In the genomic region with DNA sequence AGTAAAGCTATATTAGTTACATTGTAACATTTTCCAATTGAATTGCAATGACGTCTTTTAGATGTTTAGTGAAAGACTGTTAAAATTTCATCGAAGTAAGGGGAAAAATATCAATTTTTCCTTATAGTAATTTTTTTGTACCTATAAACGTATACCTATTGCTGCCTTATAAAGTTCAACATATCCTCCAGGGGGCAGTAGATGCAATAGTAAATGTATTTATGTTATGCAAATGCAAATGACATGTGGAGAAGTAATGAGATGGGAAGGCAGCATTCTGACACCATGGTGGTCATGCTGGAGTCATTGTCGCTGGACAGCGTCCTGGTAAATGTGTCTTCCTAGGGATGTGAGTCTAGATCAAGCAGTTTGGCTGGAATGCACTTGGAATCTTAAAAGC, we compare ENCODE assay signal across 8 cellular contexts. TPM values are rescaled to one million over a fixed set of nuclear protein-coding genes. Genes with fewer than 3 reads are reported as not detected.
DNase-seq lines count a peak whose midpoint lies in the region; ATAC-seq, FAIRE-seq and TF ChIP-seq lines count a peak whose summit lies in the region.

No MANE protein-coding gene starts in this region.

- POLR2A ChIA-PET in activated CD8-positive, alpha-beta T cell treated with anti-CD3 and anti-CD28 coated beads for 36 hours (lab: Charles Lee): no interaction called here

- H3K9me3 ChIP-seq in keratinocyte (ENCODE audit: control insufficient read depth, low read depth, low read length): no peaks in the 10 kb centered on the region
- peaks cover 0 to 1% (median under 1%) of the 10 kb centered on the region in 4 donors for H3K9me3 ChIP-seq in sigmoid colon

- H3K27ac ChIP-seq in keratinocyte (ENCODE audit: control insufficient read depth, insufficient read depth, low read length) (no peak overlapping the region), sigmoid colon (no peak overlapping the region)

- H3K27me3 ChIP-seq in keratinocyte (ENCODE audit: control insufficient read depth, extremely low read depth, insufficient read depth, low read length) (no peaks in the 10 kb centered on the region), sigmoid colon (no peaks in the 10 kb centered on the region)

- no peak overlapping the region for H2AFZ ChIP-seq in keratinocyte (ENCODE audit: control insufficient read depth, low read length)

- H3K4me3 ChIP-seq in keratinocyte (ENCODE audit: control insufficient read depth in 2 of 3, extremely low read depth in 1 of 3, insufficient read depth in 2 of 3, low read depth in 1 of 3, low read length in 3 of 3) (no peak overlapping the region), sigmoid colon (no peak overlapping the region)

- 26 to 36% methylated on average over 5 of the region's 5 CpGs for WGBS in sigmoid colon, 2 donors

- peaks cover under 1% of the 10 kb centered on the region for H3K9me3 Mint-ChIP-seq in activated CD8-positive, alpha-beta T cell treated with anti-CD3 and anti-CD28 coated beads for 36 hours

- H4K20me1 ChIP-seq in keratinocyte (ENCODE audit: control insufficient read depth, extremely low read depth, insufficient read depth, low read length): no peaks in the 10 kb centered on the region

- peak; percentile 83 for DNase-seq in DMS53 (lab: John Stamatoyannopoulos, UW)
- DNase-seq in NCI-H2081 treated with DMSO at 0.1 percent for 48 hours (lab: John Stamatoyannopoulos, UW): peak; percentile 40
- DNase-seq in activated CD8-positive, alpha-beta T cell treated with anti-CD3 and anti-CD28 coated beads for 36 hours: peak; percentile 6
- DNase-seq in keratinocyte (ENCODE audit: low read depth, low spot score): peak; percentile 13
- no peak for DNase-seq in sigmoid colon

- H3K79me2 ChIP-seq in keratinocyte (ENCODE audit: control insufficient read depth, insufficient read depth, low read length): no peaks in the 10 kb centered on the region

- ATAC-seq in GM21786 (IDR thresholded peaks at IDR 0.05; ENCODE audit: unreplicated experiment): peak; percentile 82
- ATAC-seq in activated CD8-positive, alpha-beta T cell treated with anti-CD3 and anti-CD28 coated beads for 36 hours: peak; percentile 53
- no peak for ATAC-seq in GM19467 (IDR thresholded peaks at IDR 0.05; ENCODE audit: unreplicated experiment)
- no peak for ATAC-seq in HG03108 (IDR thresholded peaks at IDR 0.05; ENCODE audit: unreplicated experiment)

- no peak overlapping the region for H3K27ac Mint-ChIP-seq in activated CD8-positive, alpha-beta T cell treated with anti-CD3 and anti-CD28 coated beads for 36 hours

- peak; percentile 65 for FAIRE-seq in keratinocyte (lab: Jason Lieb, UNC)

- H3K36me3 ChIP-seq in keratinocyte (ENCODE audit: control insufficient read depth in 2 of 2, extremely low read depth in 1 of 2, insufficient read depth in 2 of 2, low read length in 2 of 2): no peaks in the 10 kb centered on the region
- no peaks in the 10 kb centered on the region for H3K36me3 ChIP-seq in sigmoid colon

- H3K4me1 ChIP-seq in keratinocyte (ENCODE audit: control insufficient read depth, extremely low read depth, insufficient read depth, low read length) (no peaks in the 10 kb centered on the region), sigmoid colon (no peaks in the 10 kb centered on the region)

- no peak for TF ChIP-seq EP300 in sigmoid colon (IDR thresholded peaks at IDR 0.05)

- H3K36me3 Mint-ChIP-seq in activated CD8-positive, alpha-beta T cell treated with anti-CD3 and anti-CD28 coated beads for 36 hours (ENCODE audit: low read depth): no peaks in the 10 kb centered on the region

- dilution Hi-C loops in keratinocyte (cut with MboI; ENCODE audit: extremely low pct_ligation_motif_present, low sequenced_read_pairs): no loop called here

- TF ChIP-seq CTCF in activated CD8-positive, alpha-beta T cell treated with anti-CD3 and anti-CD28 coated beads for 36 hours (IDR thresholded peaks at IDR 0.05): peak; percentile 64
- peak; percentile 28 to 48 (median 36) for TF ChIP-seq CTCF in keratinocyte (optimal IDR thresholded peaks at IDR 0.05 in 1 of 3, IDR thresholded peaks at IDR 0.05 in 1 of 3, conservative IDR thresholded peaks at IDR 0.05 in 1 of 3; ENCODE audit: extremely low read depth in 1 of 3, insufficient read depth in 2 of 3, low read length in 3 of 3)
- peak in 1 of 4 experiments; percentile 17 for TF ChIP-seq CTCF in sigmoid colon (IDR thresholded peaks at IDR 0.05)

- no peaks in the 10 kb centered on the region for H3K4me1 Mint-ChIP-seq in activated CD8-positive, alpha-beta T cell treated with anti-CD3 and anti-CD28 coated beads for 36 hours (ENCODE audit: low read depth)

- no peak for TF ChIP-seq POLR2A in sigmoid colon (IDR thresholded peaks at IDR 0.05)

- peaks cover 11% of the 10 kb centered on the region for H3K27me3 Mint-ChIP-seq in activated CD8-positive, alpha-beta T cell treated with anti-CD3 and anti-CD28 coated beads for 36 hours

- H3K4me2 ChIP-seq in keratinocyte (ENCODE audit: control insufficient read depth, extremely low read depth, insufficient read depth, low read depth, low read length): no peak overlapping the region

- H3K9ac ChIP-seq in keratinocyte (ENCODE audit: control insufficient read depth, extremely low read depth, insufficient read depth, low read length): no peak overlapping the region

- H3K4me3 Mint-ChIP-seq in activated CD8-positive, alpha-beta T cell treated with anti-CD3 and anti-CD28 coated beads for 36 hours: no peak overlapping the region

- H3K9me1 ChIP-seq in keratinocyte (ENCODE audit: control insufficient read depth, extremely low read depth, insufficient read depth, low read length): no peaks in the 10 kb centered on the region

- intact Hi-C loops in activated CD8-positive, alpha-beta T cell treated with anti-CD3 and anti-CD28 coated beads for 36 hours (cut with micrococcal nuclease): no loop called here
- intact Hi-C loops in sigmoid colon (cut with DNase I): no loop called here

- CTCF ChIA-PET in activated CD8-positive, alpha-beta T cell treated with anti-CD3 and anti-CD28 coated beads for 36 hours (lab: Charles Lee): interaction anchor here (0.6 to 2.8 kb wide), 6 partner anchors 10 to 47 kb away, joined by 3 to 11 read pairs (median 4); no protein-coding TSS in a partner anchor

RNA-seq across cellular contexts. Expression of gene MSTN, which starts 38.7 kb away (rescaled TPM):
- not detected for total RNA-seq in activated CD8-positive, alpha-beta T cell treated with anti-CD3 and anti-CD28 coated beads for 36 hours
- polyA plus RNA-seq in keratinocyte: 0.01 to 0.10 TPM in 2 of 3 replicates, not detected in the other
- polyA plus RNA-seq in keratinocyte (2011; ENCODE audit: low read depth): 0.34 TPM
- 0.02 TPM in 1 of 2 replicates, not detected in the other for polyA plus RNA-seq in keratinocyte (2011; cell fraction: cytosol; rRNA removed)
- 0.33 TPM in 2 replicates for polyA plus RNA-seq in keratinocyte (2011; cell fraction: nucleus; rRNA removed)
- polyA plus RNA-seq in keratinocyte (2012; ENCODE audit: low replicate concordance): 0.20 TPM in 1 of 2 replicates, not detected in the other
- polyA minus RNA-seq in keratinocyte: 0.06 TPM in 1 of 3 replicates, not detected in the others
- polyA minus RNA-seq in keratinocyte (2011; cell fraction: cytosol; rRNA and poly(A)+ RNA removed): not detected
- polyA minus RNA-seq in keratinocyte (2011; cell fraction: nucleus; rRNA and poly(A)+ RNA removed): 0.23 TPM in 1 of 2 replicates, not detected in the other
- under 1 TPM; 0.33 to 0.83 (median 0.56) TPM for total RNA-seq in sigmoid colon
- polyA plus RNA-seq in sigmoid colon: under 1 TPM in 1 of 3 donors, not detected in 2; 0.13 TPM

Comparison
In these comparisons a context has a peak if more than half of its experiments do, and no peak if none do; other contexts are left out.
1. ATAC-seq: peak in GM21786 (single experiment) and activated CD8-positive, alpha-beta T cell treated with anti-CD3 and anti-CD28 coated beads for 36 hours (single experiment); none in GM19467 (single experiment) and HG03108 (single experiment).